Comparison of ENCODE assay signal across 32 cellular contexts in the genomic region with DNA sequence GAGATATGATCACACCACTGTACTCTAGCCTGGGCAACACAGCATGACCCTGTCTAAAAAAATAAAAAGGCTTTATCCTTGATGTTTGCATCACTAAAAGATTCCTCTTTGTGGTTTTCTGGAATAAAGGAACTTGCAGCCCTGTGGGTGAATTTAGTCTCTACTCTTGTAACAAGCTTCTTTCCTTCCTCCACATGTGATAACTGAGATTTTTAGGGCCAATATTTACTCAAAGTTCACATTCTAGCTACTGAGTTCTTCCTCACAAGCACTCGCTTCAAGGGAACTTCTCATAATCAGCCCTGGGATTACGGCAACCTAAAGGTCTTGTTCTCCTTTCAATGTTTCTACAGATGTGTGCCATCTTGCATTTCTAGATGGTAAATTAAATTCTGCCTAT.
"Had no signal": no experiment of that assay in that cellular context is flagged by ENCODE, and none has a peak within 500 bp of the region (broad histone marks: within the 10 kb centered on the region; RNA-seq: fewer than 3 reads in every experiment).

No MANE protein-coding gene starts in this region.

- H3K9me3 ChIP-seq: ascending aorta had no signal

- H3K4me1 ChIP-seq: ascending aorta had no signal

- H3K27ac ChIP-seq: ascending aorta, cardiac muscle cell, VCaP had no signal

- H3K9me3 Mint-ChIP-seq: activated B cell treated with CpG ODN at 0.5 μM for 24 hours; activated CD4-positive, alpha-beta memory T cell treated with anti-CD3 and anti-CD28 coated beads for 36 hours; activated CD4-positive, alpha-beta T cell treated with anti-CD3 and anti-CD28 coated beads, Interleukin-2, amount 10 ng/mL, durations not matched to agents 24 days and 14 days; activated CD8-positive, alpha-beta T cell treated with anti-CD3 and anti-CD28 coated beads for 36 hours; activated naive CD4-positive, alpha-beta T cell treated with anti-CD3 and anti-CD28 coated beads, Interleukin-2, amount 10 ng/mL, durations not matched to agents 7 days and 5 days; activated naive CD8-positive, alpha-beta T cell treated with anti-CD3 and anti-CD28 coated beads, Interleukin-2, amount 50 U/mL, for 24 hours; central memory CD8-positive, alpha-beta T cell; T-helper 1 cell treated with Interleukin-12 subunit alpha and Interleukin-12 subunit beta and Interleukin-4 antibody, amounts not matched to agents 30 μg/mL and 1 μg/mL, for 36 hours had no signal

- H3K27ac Mint-ChIP-seq: activated B cell treated with CpG ODN at 0.5 μM for 24 hours; activated CD4-positive, alpha-beta memory T cell treated with anti-CD3 and anti-CD28 coated beads for 36 hours; activated CD4-positive, alpha-beta T cell treated with anti-CD3 and anti-CD28 coated beads, Interleukin-2, amount 10 ng/mL, durations not matched to agents 24 days and 14 days; activated CD8-positive, alpha-beta T cell treated with anti-CD3 and anti-CD28 coated beads for 36 hours; activated naive CD4-positive, alpha-beta T cell treated with anti-CD3 and anti-CD28 coated beads, Interleukin-2, amount 10 ng/mL, durations not matched to agents 7 days and 5 days; activated naive CD4-positive, alpha-beta T cell treated with anti-CD3 and anti-CD28 coated beads, Interleukin-2, amount 50 U/mL, for 24 hours; activated naive CD8-positive, alpha-beta T cell; activated naive CD8-positive, alpha-beta T cell treated with anti-CD3 and anti-CD28 coated beads, Interleukin-2, amount 10 ng/mL, durations not matched to agents 7 days and 5 days; activated naive CD8-positive, alpha-beta T cell treated with anti-CD3 and anti-CD28 coated beads, Interleukin-2, amount 50 U/mL, for 24 hours; brain; T-helper 1 cell treated with Interleukin-12 subunit alpha and Interleukin-12 subunit beta and Interleukin-4 antibody, amounts not matched to agents 30 μg/mL and 1 μg/mL, for 36 hours; T-helper 2 cell treated with Interferon-gamma antibody and Interleukin-4, amounts not matched to agents 5 μg/mL and 100 μg/mL, for 36 hours had no signal

- H3K4me1 Mint-ChIP-seq: activated B cell treated with CpG ODN at 0.5 μM for 24 hours; activated CD4-positive, alpha-beta T cell treated with anti-CD3 and anti-CD28 coated beads, Interleukin-2, amount 10 ng/mL, durations not matched to agents 24 days and 14 days; activated naive CD4-positive, alpha-beta T cell treated with anti-CD3 and anti-CD28 coated beads, Interleukin-2, amount 10 ng/mL, durations not matched to agents 7 days and 5 days; activated naive CD4-positive, alpha-beta T cell treated with anti-CD3 and anti-CD28 coated beads, Interleukin-2, amount 50 U/mL, for 24 hours; activated naive CD8-positive, alpha-beta T cell treated with anti-CD3 and anti-CD28 coated beads, Interleukin-2, amount 10 ng/mL, durations not matched to agents 7 days and 5 days; activated naive CD8-positive, alpha-beta T cell treated with anti-CD3 and anti-CD28 coated beads, Interleukin-2, amount 50 U/mL, for 24 hours; brain; central memory CD8-positive, alpha-beta T cell had no signal

- H3K4me3 ChIP-seq: ascending aorta, cardiac muscle cell had no signal

- H3K4me3 Mint-ChIP-seq: activated B cell treated with CpG ODN at 0.5 μM for 24 hours; activated CD4-positive, alpha-beta memory T cell treated with anti-CD3 and anti-CD28 coated beads for 36 hours; activated CD4-positive, alpha-beta T cell treated with anti-CD3 and anti-CD28 coated beads, Interleukin-2, amount 10 ng/mL, durations not matched to agents 24 days and 14 days; activated CD8-positive, alpha-beta T cell treated with anti-CD3 and anti-CD28 coated beads for 36 hours; activated naive CD4-positive, alpha-beta T cell treated with anti-CD3 and anti-CD28 coated beads, Interleukin-2, amount 10 ng/mL, durations not matched to agents 7 days and 5 days; activated naive CD4-positive, alpha-beta T cell treated with anti-CD3 and anti-CD28 coated beads, Interleukin-2, amount 50 U/mL, for 24 hours; activated naive CD8-positive, alpha-beta T cell; activated naive CD8-positive, alpha-beta T cell treated with anti-CD3 and anti-CD28 coated beads, Interleukin-2, amount 10 ng/mL, durations not matched to agents 7 days and 5 days; activated naive CD8-positive, alpha-beta T cell treated with anti-CD3 and anti-CD28 coated beads, Interleukin-2, amount 50 U/mL, for 24 hours; brain; central memory CD8-positive, alpha-beta T cell; T-helper 1 cell treated with Interleukin-12 subunit alpha and Interleukin-12 subunit beta and Interleukin-4 antibody, amounts not matched to agents 30 μg/mL and 1 μg/mL, for 36 hours; T-helper 2 cell treated with Interferon-gamma antibody and Interleukin-4, amounts not matched to agents 5 μg/mL and 100 μg/mL, for 36 hours had no signal

- H3K27me3 ChIP-seq: ascending aorta, cardiac muscle cell had no signal

- H3K36me3 Mint-ChIP-seq: activated naive CD4-positive, alpha-beta T cell treated with anti-CD3 and anti-CD28 coated beads, Interleukin-2, amount 10 ng/mL, durations not matched to agents 7 days and 5 days; activated naive CD8-positive, alpha-beta T cell treated with anti-CD3 and anti-CD28 coated beads, Interleukin-2, amount 10 ng/mL, durations not matched to agents 7 days and 5 days; brain had no signal

- DNase-seq: activated B cell treated with CpG ODN at 0.5 μM for 24 hours; activated CD4-positive, alpha-beta T cell treated with anti-CD3 and anti-CD28 coated beads for 4 hours; activated CD4-positive, alpha-beta T cell treated with anti-CD3 and anti-CD28 coated beads, Interleukin-2, amount 10 ng/mL, durations not matched to agents 24 days and 14 days; activated CD4-positive, alpha-beta T cell treated with anti-CD3 and anti-CD28 coated beads, Interleukin-2, amount 50 U/mL, for 1 hour; activated CD4-positive, alpha-beta T cell treated with anti-CD3 and anti-CD28 coated beads, Interleukin-2, amount 50 U/mL, for 4 hours; activated CD4-positive, CD25-positive, alpha-beta regulatory T cell treated with anti-CD3 and anti-CD28 coated beads, Interleukin-2, amount 50 U/mL, for 72 hours; activated CD8-positive, alpha-beta memory T cell treated with anti-CD3 and anti-CD28 coated beads, Interleukin-2, amount 50 U/mL, for 4 hours; activated effector memory CD4-positive, alpha-beta T cell treated with Interleukin-2 at 50 U/mL for 16 hours; activated gamma-delta T cell; activated naive CD4-positive, alpha-beta T cell treated with anti-CD3 and anti-CD28 coated beads, Interleukin-2, amount 10 ng/mL, durations not matched to agents 7 days and 5 days; activated naive CD4-positive, alpha-beta T cell treated with Interleukin-2 at 50 U/mL for 16 hours; activated naive CD8-positive, alpha-beta T cell treated with anti-CD3 and anti-CD28 coated beads, Interleukin-2, amount 10 ng/mL, durations not matched to agents 7 days and 5 days; activated naive CD8-positive, alpha-beta T cell treated with anti-CD3 and anti-CD28 coated beads, Interleukin-2, amount 50 U/mL, for 24 hours; activated T-cell treated with anti-CD3 and anti-CD28 coated beads for 4 hours; activated T-cell treated with anti-CD3 and anti-CD28 coated beads, Interleukin-2, amount 50 U/mL, for 1 hour; activated T-cell treated with anti-CD3 and anti-CD28 coated beads, Interleukin-2, amount 50 U/mL, for 48 hours; amygdala; anterior cingulate cortex; caudate nucleus; cerebellar nuclear complex; T-helper 9 cell had no signal

- H3K27me3 Mint-ChIP-seq: activated B cell treated with CpG ODN at 0.5 μM for 24 hours; activated CD8-positive, alpha-beta T cell treated with anti-CD3 and anti-CD28 coated beads for 36 hours; activated naive CD4-positive, alpha-beta T cell treated with anti-CD3 and anti-CD28 coated beads, Interleukin-2, amount 50 U/mL, for 24 hours; activated naive CD8-positive, alpha-beta T cell treated with anti-CD3 and anti-CD28 coated beads, Interleukin-2, amount 10 ng/mL, durations not matched to agents 7 days and 5 days; central memory CD8-positive, alpha-beta T cell had no signal

- H3K36me3 ChIP-seq: ascending aorta, cardiac muscle cell had no signal
